Comparison of ENCODE assay signal across 8 cellular contexts in genomic region chr3:72888546-72889309, GRCh38. TPM values are rescaled to one million over a fixed set of nuclear protein-coding genes. Genes with fewer than 3 reads are reported as not detected.
A peak's percentile ranks its signal among the peaks of the same experiment; 100 is the strongest.
DNase-seq lines count a peak whose midpoint lies in the region; ATAC-seq, FAIRE-seq and TF ChIP-seq lines count a peak whose summit lies in the region.

No MANE protein-coding gene starts in this region.

- no peak for TF ChIP-seq CTCF in fibroblast of mammary gland (conservative IDR thresholded peaks at IDR 0.05; ENCODE audit: control insufficient read depth, insufficient read depth, low read depth, low read length)

- FAIRE-seq in G401.6 (lab: Jason Lieb, UNC), result peak; percentile 61

- no peak for ATAC-seq in GM21447 (IDR thresholded peaks at IDR 0.05; ENCODE audit: unreplicated experiment)
- ATAC-seq in GM21529 (IDR thresholded peaks at IDR 0.05; ENCODE audit: unreplicated experiment), result no peak
- no peak for ATAC-seq in HG03378 (IDR thresholded peaks at IDR 0.05; ENCODE audit: unreplicated experiment)

- DNase-seq in RPMI7951 (ENCODE audit: low read depth), result peak; percentile 36
- DNase-seq in fibroblast of mammary gland (ENCODE audit: low read depth), result peak; percentile 26
- peak; percentile 58 for DNase-seq in putamen (ENCODE audit: low spot score)
- no peak for DNase-seq in D341Med (ENCODE audit: low spot score)

- H3K4me3 ChIP-seq in fibroblast of mammary gland (ENCODE audit: control insufficient read depth, low read depth, low read length), result peak overlapping the region; percentile 69

RNA-seq across cellular contexts. Expression of gene GXYLT2, which starts 0.9 kb away (rescaled TPM):
- total RNA-seq in RPMI7951 (2014; rRNA removed; shearing (Covaris generic)), result 64.6 and 66.1 TPM in 2 replicates

RNA-seq across cellular contexts. Expression of gene SHQ1, which starts 40.5 kb away (rescaled TPM):
- 25.5 and 29.4 TPM in 2 replicates for total RNA-seq in RPMI7951 (2014; rRNA removed; shearing (Covaris generic))
